18 cellular contexts compared by ENCODE assay signal in genomic region chr3:184257083-184257915, GRCh38. TPM values are rescaled to one million over a fixed set of nuclear protein-coding genes. Genes with fewer than 3 reads are reported as not detected.
DNase-seq lines count a peak whose midpoint lies in the region; ATAC-seq and TF ChIP-seq lines count a peak whose summit lies in the region.
"Had no signal": no experiment of that assay in that cellular context is flagged by ENCODE, and none has a peak within 500 bp of the region (broad histone marks: within the 10 kb centered on the region; RNA-seq: fewer than 3 reads in every experiment).

No MANE protein-coding gene starts in this region.

- no peak overlapping the region for H3K4me2 ChIP-seq in Karpas-422 (ENCODE audit: low read depth, low read length, poor library complexity, severe bottlenecking)

- no peaks in the 10 kb centered on the region for H3K36me3 ChIP-seq in upper lobe of right lung
- H3K36me3 ChIP-seq in Karpas-422 (ENCODE audit: insufficient read depth, low read length), result no peaks in the 10 kb centered on the region
- H3K36me3 ChIP-seq: BE2C had no signal

- H3K4me1 ChIP-seq in upper lobe of right lung, result peaks cover 18% of the 10 kb centered on the region
- peaks cover 18% of the 10 kb centered on the region for H3K4me1 ChIP-seq in Karpas-422 (ENCODE audit: low read length)
- H3K4me1 ChIP-seq: BE2C had no signal

- ATAC-seq in upper lobe of right lung, result no peak
- ATAC-seq: Panc1 had no signal

- H4K20me1 ChIP-seq in Karpas-422 (ENCODE audit: insufficient read depth, low read depth, low read length), result peaks cover 3% of the 10 kb centered on the region; the same call in 1 of the 2 replicates

- peaks cover 27 to 34% of the 10 kb centered on the region in 2 donors for H3K36me3 Mint-ChIP-seq in CD14-positive monocyte
- no peaks in the 10 kb centered on the region for H3K36me3 Mint-ChIP-seq in brain
- H3K36me3 Mint-ChIP-seq in neural crest cell (ENCODE audit: low read depth), result no peaks in the 10 kb centered on the region
- H3K36me3 Mint-ChIP-seq in activated naive CD4-positive, alpha-beta T cell treated with anti-CD3 and anti-CD28 coated beads, Interleukin-2, amount 10 ng/mL, durations not matched to agents 7 days and 5 days, result peaks cover 3% of the 10 kb centered on the region

- CTCF ChIA-PET in activated naive CD4-positive, alpha-beta T cell treated with anti-CD3 and anti-CD28 coated beads, Interleukin-2, amount 10 ng/mL, durations not matched to agents 7 days and 5 days (lab: Charles Lee), result interaction anchor here (0.6 to 2.8 kb wide), 3 partner anchors 30 to 361 kb away, joined by 3 to 21 read pairs (median 6); no protein-coding TSS in a partner anchor

- peaks cover 34% of the 10 kb centered on the region for H3K27me3 ChIP-seq in upper lobe of right lung
- H3K27me3 ChIP-seq in Karpas-422 (ENCODE audit: low read length), result no peaks in the 10 kb centered on the region

- H3K9me3 Mint-ChIP-seq in CD14-positive monocyte (peaks cover 0 to 27% (median 15%) of the 10 kb centered on the region in 7 donors), brain (peaks cover 0 to 10% (median 0%) of the 10 kb centered on the region in 5 experiments), neural crest cell (no peaks in the 10 kb centered on the region)
- H3K9me3 Mint-ChIP-seq in activated naive CD4-positive, alpha-beta T cell treated with anti-CD3 and anti-CD28 coated beads, Interleukin-2, amount 10 ng/mL, durations not matched to agents 7 days and 5 days, result no peaks in the 10 kb centered on the region

- H3K4me3 ChIP-seq in upper lobe of right lung (no peak overlapping the region), Karpas-422 (ENCODE audit: low read length) (no peak overlapping the region)

- peaks cover 32% of the 10 kb centered on the region for H3K79me2 ChIP-seq in Karpas-422 (ENCODE audit: low read length)

- intact Hi-C loops in CD14-positive monocyte (cut with micrococcal nuclease) (loop anchor here in 1 of 2 donors (10.0 kb wide), 1 partner anchor 362 kb away; no protein-coding TSS in a partner anchor), upper lobe of right lung (cut with DNase I) (no loop called here)

- H2AFZ ChIP-seq in Karpas-422 (ENCODE audit: low read length), result no peak overlapping the region

- H3K27ac ChIP-seq in upper lobe of right lung (no peak overlapping the region), Karpas-422 (ENCODE audit: low read length) (no peak overlapping the region)

- H3K9ac ChIP-seq in Karpas-422 (ENCODE audit: low read length), result no peak overlapping the region

- H3K27me3 Mint-ChIP-seq in CD14-positive monocyte (ENCODE audit: low read depth in 3 of 3), result peaks cover 28 to 41% (median 37%) of the 10 kb centered on the region in 3 donors
- H3K27me3 Mint-ChIP-seq in brain, result peaks cover 46% of the 10 kb centered on the region
- H3K27me3 Mint-ChIP-seq in neural crest cell (ENCODE audit: low read depth), result peaks cover 58% of the 10 kb centered on the region
- H3K27me3 Mint-ChIP-seq in activated naive CD4-positive, alpha-beta T cell treated with anti-CD3 and anti-CD28 coated beads, Interleukin-2, amount 10 ng/mL, durations not matched to agents 7 days and 5 days, result peaks cover 48% of the 10 kb centered on the region

- H3K27ac Mint-ChIP-seq in CD14-positive monocyte (no peak overlapping the region), brain (peak overlapping the region in 1 of 5 experiments; percentile 22), neural crest cell (ENCODE audit: unreplicated experiment) (no peak overlapping the region)
- no peak overlapping the region for H3K27ac Mint-ChIP-seq in activated naive CD4-positive, alpha-beta T cell treated with anti-CD3 and anti-CD28 coated beads, Interleukin-2, amount 10 ng/mL, durations not matched to agents 7 days and 5 days

- no peak overlapping the region for H3K4me3 Mint-ChIP-seq in CD14-positive monocyte
- peak overlapping the region in 3 of 5 experiments; percentile 10 to 54 (median 41) for H3K4me3 Mint-ChIP-seq in brain
- peak overlapping the region; percentile 29 for H3K4me3 Mint-ChIP-seq in neural crest cell
- H3K4me3 Mint-ChIP-seq in activated naive CD4-positive, alpha-beta T cell treated with anti-CD3 and anti-CD28 coated beads, Interleukin-2, amount 10 ng/mL, durations not matched to agents 7 days and 5 days, result no peak overlapping the region

- H3K9me3 ChIP-seq in upper lobe of right lung (no peaks in the 10 kb centered on the region), Karpas-422 (ENCODE audit: low read length) (no peaks in the 10 kb centered on the region)
- H3K9me3 ChIP-seq: BE2C had no signal

- peak; percentile 27 for DNase-seq in CD14-positive monocyte (ENCODE audit: low spot score)
- no peak for DNase-seq in neural crest cell (ENCODE audit: low read depth, low spot score)
- peak; percentile 38 for DNase-seq in upper lobe of right lung
- DNase-seq in activated naive CD4-positive, alpha-beta T cell treated with anti-CD3 and anti-CD28 coated beads, Interleukin-2, amount 10 ng/mL, durations not matched to agents 7 days and 5 days, result no peak
- DNase-seq in activated CD4-positive, alpha-beta T cell treated with anti-CD3 and anti-CD28 coated beads for 1 hour, result no peak
- DNase-seq in Karpas-422, result no peak
- DNase-seq: BE2C, GOT3, HCEC 1CT, KBM-7, MM.1S, NCI-H2029 treated with DMSO at 0.1 percent for 48 hours, NCI-H446 treated with DMSO at 0.1 percent for 48 hours, NCI-H526, NCI-H82, SHP77 treated with DMSO at 0.1 percent for 48 hours had no signal

- H3K4me1 Mint-ChIP-seq in CD14-positive monocyte (peaks cover 19% of the 10 kb centered on the region), brain (peaks cover 18% of the 10 kb centered on the region), neural crest cell (peaks cover 15% of the 10 kb centered on the region)
- peaks cover 18% of the 10 kb centered on the region for H3K4me1 Mint-ChIP-seq in activated naive CD4-positive, alpha-beta T cell treated with anti-CD3 and anti-CD28 coated beads, Interleukin-2, amount 10 ng/mL, durations not matched to agents 7 days and 5 days

- TF ChIP-seq CTCF in CD14-positive monocyte (IDR thresholded peaks at IDR 0.05), result no peak
- TF ChIP-seq CTCF in brain (conservative IDR thresholded peaks at IDR 0.05), result no peak
- TF ChIP-seq CTCF in neural crest cell (conservative IDR thresholded peaks at IDR 0.05), result no peak
- no peak for TF ChIP-seq CTCF in upper lobe of right lung (IDR thresholded peaks at IDR 0.05)

- no peaks in the 10 kb centered on the region for H3K9me2 ChIP-seq in Karpas-422 (replicated peaks; ENCODE audit: insufficient read depth, low read length)

RNA-seq across cellular contexts. Expression of gene CAMK2N2, which starts 4.1 kb away (rescaled TPM):
- not detected for polyA plus RNA-seq in CD14-positive monocyte
- polyA plus RNA-seq in brain (ENCODE audit: insufficient read depth, low read depth, low replicate concordance), result 94.8 TPM
- total RNA-seq in neural crest cell, result 4.7 and 5.6 TPM in 2 replicates
- total RNA-seq in upper lobe of right lung, result not detected
- 5.0 and 9.5 TPM in 2 replicates for total RNA-seq in Karpas-422 (2014; rRNA removed; shearing (Covaris generic); ENCODE audit: low replicate concordance)

RNA-seq across cellular contexts. Expression of gene EEF1AKMT4, which starts 7.8 kb away (rescaled TPM):
- polyA plus RNA-seq in CD14-positive monocyte, result 10 to 100 TPM in 1 of 2 donors, 1 to 10 TPM in 1; 7.3 to 12.0 TPM
- polyA plus RNA-seq in brain (ENCODE audit: insufficient read depth, low read depth, low replicate concordance), result 1.5 TPM
- total RNA-seq in neural crest cell, result 3.4 and 3.9 TPM in 2 replicates
- total RNA-seq in upper lobe of right lung, result 2.7 TPM
- total RNA-seq in Karpas-422 (2014; rRNA removed; shearing (Covaris generic); ENCODE audit: low replicate concordance), result 30.3 and 49.6 TPM in 2 replicates

RNA-seq across cellular contexts. Expression of gene ALG3, which starts 8.5 kb away (rescaled TPM):
- polyA plus RNA-seq in CD14-positive monocyte (10 to 100 TPM; 56.4 to 60.8 TPM), brain (ENCODE audit: insufficient read depth, low read depth, low replicate concordance) (27.6 TPM)
- total RNA-seq in neural crest cell (32.0 and 35.5 TPM in 2 replicates), upper lobe of right lung (33.8 TPM)
- 80.1 and 108 TPM in 2 replicates for total RNA-seq in Karpas-422 (2014; rRNA removed; shearing (Covaris generic); ENCODE audit: low replicate concordance)

RNA-seq across cellular contexts. Expression of gene ECE2, which starts 18.5 kb away (rescaled TPM):
- not detected for polyA plus RNA-seq in CD14-positive monocyte
- polyA plus RNA-seq in brain (ENCODE audit: insufficient read depth, low read depth, low replicate concordance), result 9.5 TPM
- total RNA-seq in neural crest cell, result not detected in 2 replicates
- not detected for total RNA-seq in upper lobe of right lung
- total RNA-seq in Karpas-422 (2014; rRNA removed; shearing (Covaris generic); ENCODE audit: low replicate concordance), result 0.15 TPM in 1 of 2 replicates, not detected in the other

RNA-seq across cellular contexts. Expression of gene VWA5B2, which starts 27.9 kb away (rescaled TPM):
- polyA plus RNA-seq in CD14-positive monocyte (under 1 TPM in 1 of 2 donors, not detected in 1; 0.32 TPM), brain (ENCODE audit: insufficient read depth, low read depth, low replicate concordance) (8.0 TPM)
- total RNA-seq in neural crest cell (0.36 and 0.56 TPM in 2 replicates), upper lobe of right lung (not detected)
- total RNA-seq in Karpas-422 (2014; rRNA removed; shearing (Covaris generic); ENCODE audit: low replicate concordance), result not detected in 2 replicates

Comparison
In these comparisons a context has a peak if more than half of its experiments do, and no peak if none do; other contexts are left out.
1. DNase-seq: peak in CD14-positive monocyte (single experiment) and upper lobe of right lung (single experiment); none in neural crest cell (single experiment), activated naive CD4-positive, alpha-beta T cell treated with anti-CD3 and anti-CD28 coated beads, Interleukin-2, amount 10 ng/mL, durations not matched to agents 7 days and 5 days (single experiment), activated CD4-positive, alpha-beta T cell treated with anti-CD3 and anti-CD28 coated beads for 1 hour (single experiment) and Karpas-422 (single experiment).
2. H3K4me3 Mint-ChIP-seq: peak in brain (3 of 5) and neural crest cell (single experiment); none in CD14-positive monocyte (0 of 2) and activated naive CD4-positive, alpha-beta T cell treated with anti-CD3 and anti-CD28 coated beads, Interleukin-2, amount 10 ng/mL, durations not matched to agents 7 days and 5 days (single experiment).